ENCODE assay signal across 16 cellular contexts in genomic region chr11:24900524-24900923, GRCh38.
A peak's percentile ranks its signal among the peaks of the same experiment; 100 is the strongest.
DNase-seq lines count a peak whose midpoint lies in the region; ATAC-seq and TF ChIP-seq lines count a peak whose summit lies in the region.
"Had no signal": no experiment of that assay in that cellular context is flagged by ENCODE, and none has a peak within 500 bp of the region (broad histone marks: within the 10 kb centered on the region; RNA-seq: fewer than 3 reads in every experiment).

No MANE protein-coding gene starts in this region.

- H3K79me2 ChIP-seq in hepatocyte = no peaks in the 10 kb centered on the region

- TF ChIP-seq CTCF in GM13976 (IDR thresholded peaks at IDR 0.05; ENCODE audit: borderline replicate concordance, control extremely low read depth, extremely low read depth, insufficient read depth, missing control alignments) (no peak), hepatocyte (IDR thresholded peaks at IDR 0.05; ENCODE audit: poor library complexity) (no peak)

- no peaks in the 10 kb centered on the region for H3K36me3 Mint-ChIP-seq in activated T-cell treated with anti-CD3 and anti-CD28 coated beads, Interleukin-2, amount 50 U/mL, for 72 hours (ENCODE audit: insufficient read depth in 2 of 2)

- H3K4me1 Mint-ChIP-seq in activated T-cell treated with anti-CD3 and anti-CD28 coated beads, Interleukin-2, amount 50 U/mL, for 72 hours (ENCODE audit: low read depth) = no peaks in the 10 kb centered on the region

- H3K9me2 ChIP-seq in hepatocyte (replicated peaks; ENCODE audit: insufficient read depth) = no peaks in the 10 kb centered on the region

- no peak overlapping the region for H3K4me3 Mint-ChIP-seq in activated T-cell treated with anti-CD3 and anti-CD28 coated beads, Interleukin-2, amount 50 U/mL, for 72 hours

- peaks cover 10% of the 10 kb centered on the region for H3K4me1 ChIP-seq in hepatocyte (ENCODE audit: insufficient read depth)

- H3K9me3 Mint-ChIP-seq in activated T-cell treated with anti-CD3 and anti-CD28 coated beads, Interleukin-2, amount 50 U/mL, for 72 hours = peaks cover 0 to 3% of the 10 kb centered on the region in 2 donors

- no peak overlapping the region for H3K4me3 ChIP-seq in hepatocyte

- H2AFZ ChIP-seq in hepatocyte = no peak overlapping the region

- H3K27ac ChIP-seq in hepatocyte = no peak overlapping the region
- H3K27ac ChIP-seq: VCaP had no signal

- WGBS in hepatocyte (ENCODE audit: low lambda C conversion rate, missing lambda C conversion rate) = 59% methylated on average over 3 of the region's 3 CpGs

- no peaks in the 10 kb centered on the region for H3K36me3 ChIP-seq in hepatocyte (replicated peaks; ENCODE audit: insufficient read depth, low read depth)

- H4K20me1 ChIP-seq in hepatocyte (ENCODE audit: insufficient read depth, poor library complexity, severe bottlenecking) = no peaks in the 10 kb centered on the region

- H3K4me2 ChIP-seq in hepatocyte = peak overlapping the region; percentile 29

- H3K27me3 Mint-ChIP-seq in activated T-cell treated with anti-CD3 and anti-CD28 coated beads, Interleukin-2, amount 50 U/mL, for 72 hours (ENCODE audit: low read depth) = no peaks in the 10 kb centered on the region

- no peak overlapping the region for H3K27ac Mint-ChIP-seq in activated T-cell treated with anti-CD3 and anti-CD28 coated beads, Interleukin-2, amount 50 U/mL, for 72 hours

- DNase-seq in GM13976 (ENCODE audit: low spot score) = peak; percentile 13
- no peak for DNase-seq in hepatocyte (ENCODE audit: low spot score)
- DNase-seq in activated T-cell treated with anti-CD3 and anti-CD28 coated beads, Interleukin-2, amount 50 U/mL, for 72 hours = no peak
- DNase-seq in activated T-cell treated with anti-CD3 and anti-CD28 coated beads for 4 hours = no peak
- no peak for DNase-seq in globus pallidus (ENCODE audit: low spot score)
- no peak for DNase-seq in medulla oblongata (ENCODE audit: extremely low spot score)
- DNase-seq: activated effector memory CD4-positive, alpha-beta T cell treated with Interleukin-2 at 50 U/mL for 16 hours; anterior cingulate cortex; HCEC 1CT; mammary epithelial cell; NCI-H2029; NCI-H524 treated with DMSO at 0.1 percent for 48 hours; RPMI8226 had no signal

- no peaks in the 10 kb centered on the region for H3K27me3 ChIP-seq in hepatocyte

- ATAC-seq in GM21786 (IDR thresholded peaks at IDR 0.05; ENCODE audit: unreplicated experiment) = peak; percentile 70
- peak; percentile 53 for ATAC-seq in HG03439 (IDR thresholded peaks at IDR 0.05; ENCODE audit: unreplicated experiment)
- no peak for ATAC-seq in activated T-cell treated with anti-CD3 and anti-CD28 coated beads, Interleukin-2, amount 50 U/mL, for 72 hours (replicated peaks in 1 of 2)

- in situ Hi-C loops in GM13976 (cut with MboI; ENCODE audit: low sequenced_read_pairs, unreplicated experiment) = no loop called here

- no peaks in the 10 kb centered on the region for H3K9me3 ChIP-seq in hepatocyte (ENCODE audit: low read depth)

Comparison
In these comparisons a context has a peak if more than half of its experiments do, and no peak if none do; other contexts are left out.
1. ATAC-seq: peak in GM21786 (single experiment) and HG03439 (single experiment); none in activated T-cell treated with anti-CD3 and anti-CD28 coated beads, Interleukin-2, amount 50 U/mL, for 72 hours (0 of 2).